7 cellular contexts compared by ENCODE assay signal in the genomic region with DNA sequence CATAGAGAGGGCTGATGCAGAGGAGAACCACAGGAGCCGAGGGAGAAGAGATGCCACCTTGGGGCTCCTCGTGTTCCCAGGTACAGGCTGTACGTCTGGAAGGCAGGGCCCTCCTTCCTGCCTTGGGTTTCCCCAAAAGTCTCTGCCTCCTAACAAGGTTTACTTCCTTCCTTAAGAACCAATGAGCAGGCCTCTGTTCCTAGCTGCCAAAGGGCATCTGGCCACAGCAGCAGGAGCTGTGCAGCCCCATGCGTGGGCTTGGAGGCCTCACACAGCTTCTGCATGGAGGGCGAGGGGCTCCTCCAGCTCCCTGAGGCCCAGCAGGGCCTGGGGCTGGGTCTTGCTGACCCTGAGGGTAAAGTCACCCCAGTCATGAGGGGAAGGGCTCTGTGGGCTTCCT. TPM values are rescaled to one million over a fixed set of nuclear protein-coding genes. Genes with fewer than 3 reads are reported as not detected.
"Had no signal": no experiment of that assay in that cellular context is flagged by ENCODE, and none has a peak within 500 bp of the region (broad histone marks: within the 10 kb centered on the region; RNA-seq: fewer than 3 reads in every experiment).

No MANE protein-coding gene starts in this region.

- FAIRE-seq: HepG2 had no signal

- H3K27ac ChIP-seq: HL-60 had no signal

- H3K4me2 ChIP-seq: GM23338 had no signal

- H3K4me1 Mint-ChIP-seq: IgD-negative memory B cell had no signal

- H3K9me3 Mint-ChIP-seq: GM23338 had no signal

- ATAC-seq: GM23338, HepG2 had no signal

- H3K27ac Mint-ChIP-seq: GM23338, IgD-negative memory B cell had no signal

- H3K36me3 Mint-ChIP-seq: IgD-negative memory B cell had no signal

- H3K4me3 Mint-ChIP-seq: GM23338, IgD-negative memory B cell had no signal

- H3K4me3 ChIP-seq: GM23338 had no signal

- DNase-seq: H7, HCEC 1CT, KBM-7 had no signal

- H3K27me3 Mint-ChIP-seq: IgD-negative memory B cell had no signal

- H2AFZ ChIP-seq: GM23338 had no signal

RNA-seq across cellular contexts. Expression of a gene that starts 40.6 kb away (rescaled TPM):
- total RNA-seq: HepG2 had no signal
- polyA plus RNA-seq: HepG2, IgD-negative memory B cell had no signal
